Comparison of ENCODE assay signal across 32 cellular contexts in the genomic region with DNA sequence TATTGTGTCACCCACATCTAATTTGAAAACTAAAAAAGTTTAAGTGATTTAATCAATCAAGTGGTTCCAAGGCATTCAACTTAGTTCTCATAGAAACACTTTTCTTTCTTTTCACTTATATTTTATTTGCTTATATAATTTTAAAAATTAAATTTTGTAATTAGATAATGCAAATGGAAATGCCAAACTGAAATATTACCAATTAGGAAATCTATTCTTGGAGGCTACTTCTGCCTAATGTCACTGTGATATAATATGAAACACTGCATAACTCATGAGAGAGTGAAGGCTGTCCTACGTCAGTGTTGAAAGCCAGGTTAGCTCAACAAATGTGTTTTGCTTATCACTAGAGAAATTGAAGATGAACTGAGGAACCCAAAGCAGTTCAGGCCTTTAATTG. TPM values are rescaled to one million over a fixed set of nuclear protein-coding genes. Genes with fewer than 3 reads are reported as not detected.
"Had no signal": no experiment of that assay in that cellular context is flagged by ENCODE, and none has a peak within 500 bp of the region (broad histone marks: within the 10 kb centered on the region; RNA-seq: fewer than 3 reads in every experiment).

No MANE protein-coding gene starts in this region.

- H3K9me3 ChIP-seq: left lung, lower lobe of right lung, ovary, right atrium auricular region, right lobe of liver, stomach, testis, thyroid gland, transverse colon, upper lobe of left lung, vagina had no signal

- H3K4me3 ChIP-seq: left lung, lower lobe of right lung, ovary, right atrium auricular region, right lobe of liver, stomach, testis, thyroid gland, transverse colon, upper lobe of left lung, vagina had no signal

- H3K4me1 Mint-ChIP-seq: immature natural killer cell; naive B cell; natural killer cell; stimulated activated naive B cell treated with anti-CD40 and anti-IgM and Interleukin-4, amounts not matched to agents 10 μg/mL and 1 μg/mL and 100 μg/mL, for 72 hours had no signal

- ATAC-seq: left colon; left lung; lower lobe of right lung; natural killer cell; right lobe of liver; stimulated activated naive B cell treated with anti-CD40 and anti-IgM and Interleukin-4, amounts not matched to agents 10 μg/mL and 1 μg/mL and 100 μg/mL, for 72 hours; stimulated activated naive CD8-positive, alpha-beta T cell treated with anti-CD3 and anti-CD28 coated beads, Interleukin-15, Interleukin-2, amounts not matched to agents 100 U/mL and 50 U/mL, for 24 hours had no signal

- H3K9me3 Mint-ChIP-seq: mesothelial cell of epicardium; naive B cell; natural killer cell; stimulated activated naive B cell treated with anti-CD40 and anti-IgM and Interleukin-4, amounts not matched to agents 10 μg/mL and 1 μg/mL and 100 μg/mL, for 72 hours had no signal

- H3K4me3 Mint-ChIP-seq: immature natural killer cell; mesothelial cell of epicardium; naive B cell; natural killer cell; stimulated activated naive B cell treated with anti-CD40 and anti-IgM and Interleukin-4, amounts not matched to agents 10 μg/mL and 1 μg/mL and 100 μg/mL, for 72 hours had no signal

- H3K27me3 Mint-ChIP-seq: progenitor cell of endocrine pancreas had no signal

- H3K27ac ChIP-seq: left lung, lower lobe of right lung, ovary, right atrium auricular region, right lobe of liver, stomach, testis, thyroid gland, transverse colon, upper lobe of left lung, vagina had no signal

- H3K27ac Mint-ChIP-seq: immature natural killer cell; naive B cell; natural killer cell; progenitor cell of endocrine pancreas; stimulated activated naive B cell treated with anti-CD40 and anti-IgM and Interleukin-4, amounts not matched to agents 10 μg/mL and 1 μg/mL and 100 μg/mL, for 72 hours had no signal

- H3K27me3 ChIP-seq: left lung, ovary, right atrium auricular region, right lobe of liver, stomach, testis, thyroid gland, transverse colon, upper lobe of left lung, vagina had no signal

- H3K36me3 Mint-ChIP-seq: immature natural killer cell; mesothelial cell of epicardium; naive B cell; natural killer cell; stimulated activated naive B cell treated with anti-CD40 and anti-IgM and Interleukin-4, amounts not matched to agents 10 μg/mL and 1 μg/mL and 100 μg/mL, for 72 hours had no signal

- DNase-seq: hypothalamus; immature natural killer cell; kidney; left colon; left lung; lower lobe of right lung; mammary epithelial cell; mesendoderm; naive B cell; natural killer cell; ovary; right lobe of liver; stimulated activated CD4-positive, alpha-beta T cell treated with anti-CD3 and anti-CD28 coated beads, Interleukin-12 subunit alpha, Interleukin-12 subunit beta, amount 100 ng/mL, for 4 hours; stimulated activated CD4-positive, alpha-beta T cell treated with anti-CD3 and anti-CD28 coated beads, Interleukin-15, amount 100 ng/mL, for 24 hours; stimulated activated CD4-positive, alpha-beta T cell treated with anti-CD3 and anti-CD28 coated beads, Interleukin-2, amount 100 ng/mL, for 24 hours; stimulated activated CD4-positive, alpha-beta T cell treated with anti-CD3 and anti-CD28 coated beads, Interleukin-4, amount 100 ng/mL, for 1 hour; stimulated activated naive B cell treated with anti-CD40 and anti-IgM and Interleukin-4, amounts not matched to agents 10 μg/mL and 1 μg/mL and 100 μg/mL, for 72 hours; stimulated activated naive CD8-positive, alpha-beta T cell treated with anti-CD3 and anti-CD28 coated beads, Interleukin-15, Interleukin-2, amounts not matched to agents 100 U/mL and 50 U/mL, for 24 hours; stomach; testis; thyroid gland; transverse colon; upper lobe of left lung had no signal

- H3K4me1 ChIP-seq: left lung, lower lobe of right lung, right atrium auricular region, right lobe of liver, testis, thyroid gland, transverse colon, upper lobe of left lung, vagina had no signal

- H3K36me3 ChIP-seq: left lung, lower lobe of right lung, ovary, right atrium auricular region, right lobe of liver, stomach, thyroid gland, transverse colon, upper lobe of left lung, vagina had no signal

RNA-seq across cellular contexts. Expression of a gene that starts 18.3 kb away (rescaled TPM):
- total RNA-seq: kidney, left colon, left lung, lower lobe of right lung, mammary epithelial cell, mesothelial cell of epicardium, mononuclear cell, natural killer cell, ovary, progenitor cell of endocrine pancreas, pulmonary artery endothelial cell, right atrium auricular region, right lobe of liver, stomach, transverse colon, upper lobe of left lung, vagina had no signal
- polyA plus RNA-seq: immature natural killer cell, liver, mammary epithelial cell, neural cell, ovary, stomach, urinary bladder had no signal
